ENCODE assay signal across 8 cellular contexts in genomic region chr14:70188608-70189540, GRCh38. TPM values are rescaled to one million over a fixed set of nuclear protein-coding genes. Genes with fewer than 3 reads are reported as not detected.
A peak's percentile ranks its signal among the peaks of the same experiment; 100 is the strongest.
DNase-seq lines count a peak whose midpoint lies in the region; TF ChIP-seq lines count a peak whose summit lies in the region.

TSS of gene SLC8A3 (minus strand) at chr14:70188951. CDS start at chr14:70168422, 20,529 bp downstream.

- no peak within 1 kb of the TSS for H2BK12ac ChIP-seq in mesenchymal stem cell (ENCODE audit: low read length in 2 of 2)

- no peak within 1 kb of the TSS for H2AK5ac ChIP-seq in mesenchymal stem cell (ENCODE audit: low read length, severe bottlenecking)

- H2BK15ac ChIP-seq in mesenchymal stem cell (ENCODE audit: low read depth, poor library complexity, severe bottlenecking), result no peak within 1 kb of the TSS

- H3K9me3 ChIP-seq in endocrine pancreas (ENCODE audit: control insufficient read depth, low read length) (no peaks in the 10 kb centered on the region), mesenchymal stem cell (ENCODE audit: control insufficient read depth, low read length) (no peaks in the 10 kb centered on the region), testis (no peaks in the 10 kb centered on the region)

- peaks cover 25% of the 10 kb centered on the region for H3K4me1 Mint-ChIP-seq in activated naive CD4-positive, alpha-beta T cell treated with anti-CD3 and anti-CD28 coated beads, Interleukin-2, amount 10 ng/mL, durations not matched to agents 7 days and 5 days
- peaks cover 0 to 21% (median 21%) of the 10 kb centered on the region in 3 donors for H3K4me1 Mint-ChIP-seq in IgD-negative memory B cell

- no peak within 1 kb of the TSS for H4K91ac ChIP-seq in mesenchymal stem cell (ENCODE audit: low read length)

- TF ChIP-seq POLR2A in testis (IDR thresholded peaks at IDR 0.05), result no peak

- H2AFZ ChIP-seq in mesenchymal stem cell (ENCODE audit: low read depth, low read length), result no peak within 1 kb of the TSS

- H3K4ac ChIP-seq in mesenchymal stem cell (ENCODE audit: low read depth in 1 of 2, low read length in 2 of 2), result no peak within 1 kb of the TSS

- no peaks in the 10 kb centered on the region for H3K9me3 Mint-ChIP-seq in activated naive CD4-positive, alpha-beta T cell treated with anti-CD3 and anti-CD28 coated beads, Interleukin-2, amount 10 ng/mL, durations not matched to agents 7 days and 5 days
- H3K9me3 Mint-ChIP-seq in IgD-negative memory B cell, result no peaks in the 10 kb centered on the region

- H3K27me3 Mint-ChIP-seq in activated naive CD4-positive, alpha-beta T cell treated with anti-CD3 and anti-CD28 coated beads, Interleukin-2, amount 10 ng/mL, durations not matched to agents 7 days and 5 days, result peaks cover 68% of the 10 kb centered on the region
- peaks cover 36% of the 10 kb centered on the region for H3K27me3 Mint-ChIP-seq in IgD-negative memory B cell

- peak within 1 kb of the TSS; percentile 98 for H3K4me2 ChIP-seq in mesenchymal stem cell (ENCODE audit: low read length, poor library complexity, severe bottlenecking)

- peak; percentile 33 for DNase-seq in activated naive CD4-positive, alpha-beta T cell treated with anti-CD3 and anti-CD28 coated beads, Interleukin-2, amount 10 ng/mL, durations not matched to agents 7 days and 5 days
- DNase-seq in activated naive CD4-positive, alpha-beta T cell treated with Interleukin-2 at 50 U/mL for 16 hours, result no peak
- peak; percentile 4 for DNase-seq in T1000 (lab: John Stamatoyannopoulos, UW)
- peak; percentile 29 for DNase-seq in mesenchymal stem cell
- DNase-seq in testis, result peak; percentile 60
- no peak for DNase-seq in activated gamma-delta T cell treated with Interleukin-2 at 50 U/mL for 16 hours

- no peaks in the 10 kb centered on the region for H3K79me1 ChIP-seq in mesenchymal stem cell (replicated peaks; ENCODE audit: low read length, poor library complexity, severe bottlenecking)

- H3K36me3 ChIP-seq in endocrine pancreas (ENCODE audit: control insufficient read depth, insufficient read depth, low read length), result no peaks in the 10 kb centered on the region
- H3K36me3 ChIP-seq in mesenchymal stem cell (ENCODE audit: control insufficient read depth in 1 of 2, insufficient read depth in 2 of 2, low read depth in 1 of 2, low read length in 2 of 2), result no peaks in the 10 kb centered on the region
- H3K36me3 ChIP-seq in testis (ENCODE audit: low read depth, missing control alignments), result no peaks in the 10 kb centered on the region

- under 1% methylated on average over 74 of the region's 86 CpGs for WGBS in mesenchymal stem cell
- WGBS in testis, 2 donors, result 0 to 2% methylated on average over 23 to 67 of the region's 86 CpGs

- no peak within 1 kb of the TSS for H2BK5ac ChIP-seq in mesenchymal stem cell (ENCODE audit: low read depth, low read length, poor library complexity, severe bottlenecking)

- H3K18ac ChIP-seq in mesenchymal stem cell (ENCODE audit: low read depth in 1 of 2, low read length in 2 of 2), result no peak within 1 kb of the TSS

- no peak within 1 kb of the TSS for H2BK120ac ChIP-seq in mesenchymal stem cell (ENCODE audit: low read depth, low read length)

- no peak within 1 kb of the TSS for H3K14ac ChIP-seq in mesenchymal stem cell (ENCODE audit: low read length in 2 of 2)

- no peak within 1 kb of the TSS for H3K27ac Mint-ChIP-seq in activated naive CD4-positive, alpha-beta T cell treated with anti-CD3 and anti-CD28 coated beads, Interleukin-2, amount 10 ng/mL, durations not matched to agents 7 days and 5 days
- no peak within 1 kb of the TSS for H3K27ac Mint-ChIP-seq in IgD-negative memory B cell

- no peak within 1 kb of the TSS for H4K8ac ChIP-seq in mesenchymal stem cell (ENCODE audit: low read length)

- H3K23ac ChIP-seq in mesenchymal stem cell (ENCODE audit: low read length in 2 of 2), result no peak within 1 kb of the TSS

- H3K27me3 ChIP-seq in endocrine pancreas (ENCODE audit: control insufficient read depth, insufficient read depth, low read length) (no peaks in the 10 kb centered on the region), mesenchymal stem cell (ENCODE audit: control insufficient read depth in 1 of 2, insufficient read depth in 1 of 2, low read length in 2 of 2) (peaks cover 47 to 57% of the 10 kb centered on the region in 2 experiments), testis (no peaks in the 10 kb centered on the region)

- H3K4me1 ChIP-seq in endocrine pancreas (ENCODE audit: control insufficient read depth, insufficient read depth, low read length), result no peaks in the 10 kb centered on the region
- H3K4me1 ChIP-seq in mesenchymal stem cell (ENCODE audit: control insufficient read depth, insufficient read depth, low read depth, low read length), result peaks cover 22% of the 10 kb centered on the region
- no peaks in the 10 kb centered on the region for H3K4me1 ChIP-seq in testis

- CTCF ChIA-PET in activated naive CD4-positive, alpha-beta T cell treated with anti-CD3 and anti-CD28 coated beads, Interleukin-2, amount 10 ng/mL, durations not matched to agents 7 days and 5 days (lab: Charles Lee), result no interaction called here

- H3K4me3 ChIP-seq in endocrine pancreas (ENCODE audit: control insufficient read depth, insufficient read depth, low read length) (peak within 1 kb of the TSS; percentile 24), mesenchymal stem cell (ENCODE audit: insufficient read depth in 1 of 2, low read depth in 1 of 2, low read length in 2 of 2) (peak within 1 kb of the TSS; percentile 48 to 74), testis (peak within 1 kb of the TSS; percentile 37 to 47)

- H3K4me3 Mint-ChIP-seq in activated naive CD4-positive, alpha-beta T cell treated with anti-CD3 and anti-CD28 coated beads, Interleukin-2, amount 10 ng/mL, durations not matched to agents 7 days and 5 days, result peak within 1 kb of the TSS; percentile 66
- H3K4me3 Mint-ChIP-seq in IgD-negative memory B cell, result peak within 1 kb of the TSS; percentile 86 to 96 (median 91)

- intact Hi-C loops in testis (cut with DNase I; ENCODE audit: low total_unique reads), result no loop called here

- peak within 1 kb of the TSS; percentile 83 for H3K9ac ChIP-seq in endocrine pancreas (ENCODE audit: control insufficient read depth, insufficient read depth, low read length)
- H3K9ac ChIP-seq in mesenchymal stem cell (ENCODE audit: low read length), result no peak within 1 kb of the TSS

- H3K27ac ChIP-seq in mesenchymal stem cell (ENCODE audit: low read length, poor library complexity, severe bottlenecking) (no peak within 1 kb of the TSS), testis (no peak within 1 kb of the TSS)

- TF ChIP-seq CTCF in testis (IDR thresholded peaks at IDR 0.05), result no peak

- no peaks in the 10 kb centered on the region for H3K36me3 Mint-ChIP-seq in activated naive CD4-positive, alpha-beta T cell treated with anti-CD3 and anti-CD28 coated beads, Interleukin-2, amount 10 ng/mL, durations not matched to agents 7 days and 5 days
- peaks cover 2% of the 10 kb centered on the region for H3K36me3 Mint-ChIP-seq in IgD-negative memory B cell

RNA-seq across cellular contexts. Expression of gene SLC8A3, which starts in this region (rescaled TPM):
- not detected for polyA plus RNA-seq in IgD-negative memory B cell
- not detected for polyA plus RNA-seq in mesenchymal stem cell (2013, experiment 1 of 2)
- polyA plus RNA-seq in mesenchymal stem cell (2013, experiment 2 of 2), result not detected
- total RNA-seq in testis, result under 1 TPM; 0.39 to 0.43 TPM
- polyA plus RNA-seq in testis (ENCODE audit: insufficient read depth, low read depth, low replicate concordance), result 0.61 TPM

Comparison
In these comparisons a context has a peak if more than half of its experiments do, and no peak if none do; other contexts are left out.
1. DNase-seq: peak in activated naive CD4-positive, alpha-beta T cell treated with anti-CD3 and anti-CD28 coated beads, Interleukin-2, amount 10 ng/mL, durations not matched to agents 7 days and 5 days (single experiment), T1000 (single experiment) and mesenchymal stem cell (single experiment); none in activated naive CD4-positive, alpha-beta T cell treated with Interleukin-2 at 50 U/mL for 16 hours (single experiment) and activated gamma-delta T cell treated with Interleukin-2 at 50 U/mL for 16 hours (single experiment).
2. Peak in DNase-seq and H3K4me3 ChIP-seq in testis; RNA of the gene not detected or under 1 TPM.
3. Peak in every context shown above with its lines, with median percentiles within 50 percentile points of each other: H3K4me3 ChIP-seq.